ENCODE assay signal across 13 cellular contexts in the genomic region with DNA sequence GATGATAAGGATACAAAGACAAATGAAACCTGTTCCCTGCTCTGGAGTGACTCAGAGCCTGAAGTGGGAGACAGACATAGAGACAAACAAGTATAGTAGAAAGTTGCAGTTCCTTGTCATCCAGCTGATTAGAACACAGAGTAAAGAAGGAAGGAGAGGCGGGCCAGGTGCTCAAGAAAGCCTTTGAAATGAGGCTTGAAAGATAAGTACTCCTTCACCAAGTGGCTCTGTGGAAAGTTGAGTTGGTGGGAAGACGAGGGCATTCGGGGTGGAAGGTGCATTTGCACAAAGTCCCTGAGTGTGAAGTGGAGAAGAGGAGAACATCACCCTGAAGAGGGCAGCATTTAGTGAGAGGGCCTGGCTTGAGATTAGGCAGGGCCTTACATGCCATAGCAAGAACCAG. TPM values are rescaled to one million over a fixed set of nuclear protein-coding genes. Genes with fewer than 3 reads are reported as not detected.
A peak's percentile ranks its signal among the peaks of the same experiment; 100 is the strongest.
DNase-seq lines count a peak whose midpoint lies in the region; ATAC-seq, FAIRE-seq and TF ChIP-seq lines count a peak whose summit lies in the region.
"Had no signal": no experiment of that assay in that cellular context is flagged by ENCODE, and none has a peak within 500 bp of the region (broad histone marks: within the 10 kb centered on the region; RNA-seq: fewer than 3 reads in every experiment).

No MANE protein-coding gene starts in this region.

- FAIRE-seq in bronchial epithelial cell (lab: Jason Lieb, UNC) (no peak), H54 (lab: Jason Lieb, UNC) (no peak)

- TF ChIP-seq CTCF in bronchial epithelial cell (IDR thresholded peaks at IDR 0.05; ENCODE audit: insufficient read depth, low read length, severe bottlenecking) = peak; percentile 59
- TF ChIP-seq CTCF in neural crest cell (conservative IDR thresholded peaks at IDR 0.05) = peak; percentile 34

- no peak overlapping the region for H3K4me3 Mint-ChIP-seq in neural crest cell
- H3K4me3 Mint-ChIP-seq in activated naive CD4-positive, alpha-beta T cell treated with anti-CD3 and anti-CD28 coated beads for 36 hours = no peak overlapping the region
- H3K4me3 Mint-ChIP-seq: activated T-cell treated with anti-CD3 and anti-CD28 coated beads, Interleukin-2, amount 50 U/mL, for 24 hours had no signal

- H3K4me3 ChIP-seq in bronchial epithelial cell (ENCODE audit: low read depth, low read length) = no peak overlapping the region
- H3K4me3 ChIP-seq: thoracic aorta had no signal

- H3K27me3 ChIP-seq in bronchial epithelial cell (ENCODE audit: control insufficient read depth, insufficient read depth, low read length) = no peaks in the 10 kb centered on the region

- DNase-seq in Daoy (ENCODE audit: low read depth) = peak; percentile 16
- DNase-seq in bronchial epithelial cell (ENCODE audit: low read depth) = peak; percentile 65
- DNase-seq in neural crest cell (ENCODE audit: low read depth, low spot score) = no peak
- no peak for DNase-seq in activated naive CD4-positive, alpha-beta T cell treated with anti-CD3 and anti-CD28 coated beads for 36 hours
- DNase-seq in H54 (ENCODE audit: insufficient read length, low spot score) = no peak
- DNase-seq in COLO829 (ENCODE audit: low spot score) = no peak
- DNase-seq: activated T-cell treated with anti-CD3 and anti-CD28 coated beads, Interleukin-2, amount 50 U/mL, for 24 hours; effector CD8-positive, alpha-beta T cell; mesenchymal stem cell; stimulated activated CD4-positive, alpha-beta T cell treated with anti-CD3 and anti-CD28 coated beads, Interleukin-12 subunit alpha, Interleukin-12 subunit beta, amount 100 ng/mL, for 4 hours had no signal

- intact Hi-C loops in activated naive CD4-positive, alpha-beta T cell treated with anti-CD3 and anti-CD28 coated beads for 36 hours (cut with micrococcal nuclease) = no loop called here

- TF ChIP-seq POLR2A in H54 (IDR thresholded peaks at IDR 0.05; ENCODE audit: low read depth, low read length) = no peak

- TF ChIP-seq EP300 in Ishikawa (IDR thresholded peaks at IDR 0.05; ENCODE audit: borderline replicate concordance) = no peak

- H3K4me1 Mint-ChIP-seq in neural crest cell = peaks cover 4% of the 10 kb centered on the region
- no peaks in the 10 kb centered on the region for H3K4me1 Mint-ChIP-seq in activated naive CD4-positive, alpha-beta T cell treated with anti-CD3 and anti-CD28 coated beads for 36 hours (ENCODE audit: low read depth)

- no peaks in the 10 kb centered on the region for H3K9me3 Mint-ChIP-seq in neural crest cell
- H3K9me3 Mint-ChIP-seq in activated naive CD4-positive, alpha-beta T cell treated with anti-CD3 and anti-CD28 coated beads for 36 hours = no peaks in the 10 kb centered on the region
- H3K9me3 Mint-ChIP-seq: activated T-cell treated with anti-CD3 and anti-CD28 coated beads, Interleukin-2, amount 50 U/mL, for 24 hours had no signal

- ATAC-seq in HG03520 (IDR thresholded peaks at IDR 0.05; ENCODE audit: unreplicated experiment) = no peak

- H3K36me3 ChIP-seq in bronchial epithelial cell (ENCODE audit: control insufficient read depth, insufficient read depth, low read length) = no peaks in the 10 kb centered on the region
- H3K36me3 ChIP-seq: thoracic aorta had no signal

- TF ChIP-seq RAD21 in Ishikawa (IDR thresholded peaks at IDR 0.05; ENCODE audit: low read depth) = 0 out of 2 replicates have a peak, but pooled peaks have one; percentile 15

- peaks cover 3% of the 10 kb centered on the region for H3K36me3 Mint-ChIP-seq in neural crest cell (ENCODE audit: low read depth)
- no peaks in the 10 kb centered on the region for H3K36me3 Mint-ChIP-seq in activated naive CD4-positive, alpha-beta T cell treated with anti-CD3 and anti-CD28 coated beads for 36 hours (ENCODE audit: low read depth)

- no peak overlapping the region for H3K27ac Mint-ChIP-seq in neural crest cell (ENCODE audit: unreplicated experiment)
- no peak overlapping the region for H3K27ac Mint-ChIP-seq in activated naive CD4-positive, alpha-beta T cell treated with anti-CD3 and anti-CD28 coated beads for 36 hours
- H3K27ac Mint-ChIP-seq: activated T-cell treated with anti-CD3 and anti-CD28 coated beads, Interleukin-2, amount 50 U/mL, for 24 hours had no signal

- CTCF ChIA-PET in activated naive CD4-positive, alpha-beta T cell treated with anti-CD3 and anti-CD28 coated beads for 36 hours (lab: Charles Lee) = no interaction called here

- H3K27me3 Mint-ChIP-seq in neural crest cell (ENCODE audit: low read depth) = no peaks in the 10 kb centered on the region
- peaks cover 21% of the 10 kb centered on the region for H3K27me3 Mint-ChIP-seq in activated naive CD4-positive, alpha-beta T cell treated with anti-CD3 and anti-CD28 coated beads for 36 hours (ENCODE audit: low read depth)

TF ChIP-seq in Ishikawa, 13 proteins besides CTCF, POLR2A, EP300 and RAD21:
- TF ChIP-seq FOXM1 (IDR thresholded peaks at IDR 0.05; ENCODE audit: borderline replicate concordance, low read depth) (no peak), CEBPB (IDR thresholded peaks at IDR 0.05) (no peak)

RNA-seq across cellular contexts. Expression of a gene that starts 17.0 kb away (rescaled TPM):
- 6.6 and 8.8 TPM in 2 replicates for total RNA-seq in Daoy (2014; rRNA removed; shearing (Covaris generic))
- 3.9 and 10.4 TPM in 2 replicates for total RNA-seq in bronchial epithelial cell
- 14.2 and 14.6 TPM in 2 replicates for total RNA-seq in neural crest cell
- total RNA-seq in activated naive CD4-positive, alpha-beta T cell treated with anti-CD3 and anti-CD28 coated beads for 36 hours = not detected

Comparison
In these comparisons a context has a peak if more than half of its experiments do, and no peak if none do; other contexts are left out.
1. DNase-seq: peak in Daoy (single experiment) and bronchial epithelial cell (single experiment); none in neural crest cell (single experiment), activated naive CD4-positive, alpha-beta T cell treated with anti-CD3 and anti-CD28 coated beads for 36 hours (single experiment), H54 (single experiment) and COLO829 (single experiment).